In the genomic region with DNA sequence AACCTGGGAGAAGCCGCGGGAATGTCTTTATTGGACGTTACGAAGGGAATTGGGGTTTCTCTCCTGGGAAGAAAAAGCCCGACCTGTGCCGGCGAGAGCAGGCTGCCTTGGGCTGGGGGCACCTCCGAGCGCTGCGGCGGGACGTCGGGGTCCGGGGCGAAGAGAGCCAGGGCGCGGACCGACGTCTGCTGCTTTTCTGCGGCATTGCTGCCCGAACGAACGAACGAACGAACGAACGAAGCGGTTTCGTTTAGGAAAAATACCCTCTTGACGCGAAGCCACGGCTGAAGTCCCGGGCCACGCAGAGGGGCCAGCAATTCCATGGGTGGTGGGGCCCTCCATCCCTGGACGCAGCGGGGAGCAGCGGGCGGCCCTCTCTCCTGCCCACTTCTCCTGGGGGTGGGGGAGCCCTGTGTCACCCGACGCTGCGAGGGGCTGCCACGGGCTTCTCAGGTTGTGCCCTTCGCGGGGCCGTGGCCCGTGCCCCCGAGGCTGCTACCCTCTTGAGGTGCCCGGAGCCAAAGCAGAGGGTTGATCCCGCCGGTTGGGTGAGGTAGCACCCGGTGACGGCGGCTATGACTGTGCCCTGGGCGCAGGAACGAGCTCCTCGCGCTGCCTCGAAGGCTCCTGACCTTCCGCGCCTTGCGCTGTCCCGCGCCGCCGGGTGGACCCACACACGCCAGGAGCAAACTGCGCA, we compare ENCODE assay signal across 8 cellular contexts. TPM values are rescaled to one million over a fixed set of nuclear protein-coding genes. Genes with fewer than 3 reads are reported as not detected.
DNase-seq lines count a peak whose midpoint lies in the region; ATAC-seq and TF ChIP-seq lines count a peak whose summit lies in the region.

No MANE protein-coding gene starts in this region.

- H3K9me3 Mint-ChIP-seq in GM23338: peaks cover 7% of the 10 kb centered on the region; the same call in 2 of the 3 replicates
- H3K9me3 Mint-ChIP-seq in natural killer cell treated with Interleukin-12 subunit alpha and Interleukin-12 subunit beta and Interleukin-15 and Interleukin-18, amount 100 ng/mL, for 72 hours: no peaks in the 10 kb centered on the region

- H3K36me3 ChIP-seq in GM23338 (ENCODE audit: insufficient read depth) (no peaks in the 10 kb centered on the region), skeletal muscle satellite cell (ENCODE audit: insufficient read depth, low read length) (no peaks in the 10 kb centered on the region)

- peaks cover 14% of the 10 kb centered on the region for H3K4me1 Mint-ChIP-seq in GM23338
- H3K4me1 Mint-ChIP-seq in natural killer cell treated with Interleukin-12 subunit alpha and Interleukin-12 subunit beta and Interleukin-15 and Interleukin-18, amount 100 ng/mL, for 72 hours (ENCODE audit: low read depth in 2 of 2): peaks cover 0 to 5% of the 10 kb centered on the region in 2 donors

- no peaks in the 10 kb centered on the region for H3K79me2 ChIP-seq in GM23338 (replicated peaks; ENCODE audit: insufficient read depth)

- ATAC-seq in GM23338 (peak; percentile 12), HG03354 (IDR thresholded peaks at IDR 0.05; ENCODE audit: poor library complexity, severe bottlenecking, unreplicated experiment) (no peak)
- no peak for ATAC-seq in natural killer cell treated with Interleukin-12 subunit alpha and Interleukin-12 subunit beta and Interleukin-15 and Interleukin-18, amount 100 ng/mL, for 72 hours

- no peaks in the 10 kb centered on the region for H3K9me2 ChIP-seq in GM23338 (ENCODE audit: insufficient read depth)

- peak overlapping the region; percentile 46; the same call in 2 of the 3 replicates for H3K4me3 Mint-ChIP-seq in GM23338
- H3K4me3 Mint-ChIP-seq in natural killer cell treated with Interleukin-12 subunit alpha and Interleukin-12 subunit beta and Interleukin-15 and Interleukin-18, amount 100 ng/mL, for 72 hours: no peak overlapping the region

- H3K27ac Mint-ChIP-seq in GM23338: no peak overlapping the region
- H3K27ac Mint-ChIP-seq in natural killer cell treated with Interleukin-12 subunit alpha and Interleukin-12 subunit beta and Interleukin-15 and Interleukin-18, amount 100 ng/mL, for 72 hours: no peak overlapping the region

- peaks cover 94% of the 10 kb centered on the region for H3K27me3 Mint-ChIP-seq in GM23338 (ENCODE audit: insufficient read depth, low read depth, poor library complexity)
- H3K27me3 Mint-ChIP-seq in natural killer cell treated with Interleukin-12 subunit alpha and Interleukin-12 subunit beta and Interleukin-15 and Interleukin-18, amount 100 ng/mL, for 72 hours: peaks cover 40 to 48% of the 10 kb centered on the region in 2 donors

- no peak for TF ChIP-seq CTCF in GM23338 (conservative IDR thresholded peaks at IDR 0.05; ENCODE audit: low read depth in 2 of 2)
- no peak for TF ChIP-seq CTCF in VCaP (conservative IDR thresholded peaks at IDR 0.05)

- H3K27ac ChIP-seq in GM23338 (ENCODE audit: low read depth) (no peak overlapping the region), VCaP (peak overlapping the region; percentile 47; the same call in 1 of the 2 replicates)

- H3K27me3 ChIP-seq in GM23338 (ENCODE audit: insufficient read depth) (peaks cover 99% of the 10 kb centered on the region), skeletal muscle satellite cell (ENCODE audit: control insufficient read depth, insufficient read depth, low read length) (peaks cover 89% of the 10 kb centered on the region)

- H3K4me1 ChIP-seq in GM23338 (ENCODE audit: insufficient read depth): peaks cover 4% of the 10 kb centered on the region; the same call in 1 of the 2 replicates
- peaks cover 5% of the 10 kb centered on the region for H3K4me1 ChIP-seq in skeletal muscle satellite cell (ENCODE audit: control insufficient read depth, insufficient read depth, low read length)

- peaks cover 10% of the 10 kb centered on the region for H3F3A ChIP-seq in GM23338 (replicated peaks; ENCODE audit: low read depth)

- H3K4me3 ChIP-seq in GM23338 (peak overlapping the region; percentile 55), iPS-11a (ENCODE audit: low read depth, low read length) (peak overlapping the region; percentile 13), skeletal muscle satellite cell (ENCODE audit: low read length) (peak overlapping the region; percentile 39)

- peaks cover 23% of the 10 kb centered on the region for H4K20me1 ChIP-seq in GM23338 (replicated peaks; ENCODE audit: insufficient read depth)

- peak; percentile 51 for DNase-seq in GM23338 (ENCODE audit: low spot score)
- DNase-seq in Ammon's horn (ENCODE audit: low spot score): no peak
- DNase-seq in natural killer cell treated with Interleukin-12 subunit alpha and Interleukin-12 subunit beta and Interleukin-15 and Interleukin-18, amount 100 ng/mL, for 72 hours (ENCODE audit: low spot score): no peak
- DNase-seq in cerebellar nuclear complex (lab: John Stamatoyannopoulos, UW): no peak

- no peaks in the 10 kb centered on the region for H3K36me3 Mint-ChIP-seq in GM23338 (ENCODE audit: low read depth)
- no peaks in the 10 kb centered on the region for H3K36me3 Mint-ChIP-seq in natural killer cell treated with Interleukin-12 subunit alpha and Interleukin-12 subunit beta and Interleukin-15 and Interleukin-18, amount 100 ng/mL, for 72 hours

- H3K9me3 ChIP-seq in skeletal muscle satellite cell (replicated peaks; ENCODE audit: low read length): no peaks in the 10 kb centered on the region

- peak overlapping the region; percentile 83 for H3K4me2 ChIP-seq in GM23338
- peak overlapping the region; percentile 68 for H3K4me2 ChIP-seq in skeletal muscle satellite cell (ENCODE audit: low read length)

- no peak overlapping the region for H3K9ac ChIP-seq in skeletal muscle satellite cell (ENCODE audit: low read depth, low read length)

- H2AFZ ChIP-seq in GM23338: peak overlapping the region; percentile 63; the same call in 1 of the 2 replicates

TF ChIP-seq in GM23338, 12 proteins besides CTCF, POLR2A, EP300 and RAD21:
- TF ChIP-seq STAT1 (IDR thresholded peaks at IDR 0.05; ENCODE audit: unreplicated experiment) (no peak), EZH2phosphoT487 (IDR thresholded peaks at IDR 0.05; ENCODE audit: unreplicated experiment) (peak; percentile 82), EZH2 (IDR thresholded peaks at IDR 0.05; ENCODE audit: low read depth, unreplicated experiment) (peak; percentile 84)
TF ChIP-seq in GM23338: peak in this region for 2.

RNA-seq across cellular contexts. Expression of gene PITX1, which starts 4.9 kb away (rescaled TPM):
- total RNA-seq in GM23338 (2014; rRNA removed; shearing (Covaris generic)): not detected in 2 replicates
- not detected in 2 replicates for polyA plus RNA-seq in GM23338 (2016; fragmentation: Nextera tagmentation; extraction: Ambion mirVana)
- 0.66 and 1.0 TPM in 2 replicates for total RNA-seq in skeletal muscle satellite cell (2012; rRNA removed)
- total RNA-seq in natural killer cell treated with Interleukin-12 subunit alpha and Interleukin-12 subunit beta and Interleukin-15 and Interleukin-18, amount 100 ng/mL, for 72 hours: not detected
